9 cellular contexts compared by ENCODE assay signal in genomic region chr7:17680026-17680425, GRCh38.
DNase-seq lines count a peak whose midpoint lies in the region; ATAC-seq and TF ChIP-seq lines count a peak whose summit lies in the region.
"Had no signal": no experiment of that assay in that cellular context is flagged by ENCODE, and none has a peak within 500 bp of the region (broad histone marks: within the 10 kb centered on the region; RNA-seq: fewer than 3 reads in every experiment).

No MANE protein-coding gene starts in this region.

- peaks cover 0 to 1% of the 10 kb centered on the region in 2 donors for H3K4me1 ChIP-seq in lung (ENCODE audit: control insufficient read depth in 2 of 2, insufficient read depth in 2 of 2, low read length in 2 of 2)
- H3K4me1 ChIP-seq: parathyroid adenoma had no signal

- no peaks in the 10 kb centered on the region for H3K9me3 ChIP-seq in lung (ENCODE audit: control insufficient read depth in 2 of 2, insufficient read depth in 1 of 2, low read length in 1 of 2)

- TF ChIP-seq CTCF in lung (IDR thresholded peaks at IDR 0.05; ENCODE audit: control extremely low read depth, extremely low read depth) = no peak

- H3K36me3 ChIP-seq in lung (ENCODE audit: control insufficient read depth in 2 of 2, insufficient read depth in 2 of 2, low read length in 2 of 2) = no peaks in the 10 kb centered on the region

- ATAC-seq in lung (ENCODE audit: insufficient read depth, low FRiP score) (peak; percentile 83), HG03025 (IDR thresholded peaks at IDR 0.05; ENCODE audit: low FRiP score, unreplicated experiment) (no peak), GM21723 (IDR thresholded peaks at IDR 0.05; ENCODE audit: unreplicated experiment) (no peak), GM21390 (IDR thresholded peaks at IDR 0.05; ENCODE audit: unreplicated experiment) (no peak)

- 33 to 44% methylated on average over 6 of the region's 6 CpGs for WGBS in lung, 2 donors

- DNase-seq in M059J (ENCODE audit: low read depth) = peak; percentile 91
- peak; percentile 66 for DNase-seq in ecto neural progenitor cell (ENCODE audit: low spot score)
- DNase-seq in lung (ENCODE audit: low spot score) = peak; percentile 69
- DNase-seq in ureter (ENCODE audit: low spot score) = peak; percentile 65

- no peak overlapping the region for H3K27ac ChIP-seq in lung (ENCODE audit: low read depth in 1 of 2, low read length in 1 of 2)
- H3K27ac ChIP-seq: parathyroid adenoma had no signal

- H3K4me3 ChIP-seq in lung = no peak overlapping the region
- H3K4me3 ChIP-seq: coronary artery had no signal

- no peaks in the 10 kb centered on the region for H3K27me3 ChIP-seq in lung (ENCODE audit: control insufficient read depth, insufficient read depth)
